ENCODE assay signal across 19 cellular contexts in the genomic region with DNA sequence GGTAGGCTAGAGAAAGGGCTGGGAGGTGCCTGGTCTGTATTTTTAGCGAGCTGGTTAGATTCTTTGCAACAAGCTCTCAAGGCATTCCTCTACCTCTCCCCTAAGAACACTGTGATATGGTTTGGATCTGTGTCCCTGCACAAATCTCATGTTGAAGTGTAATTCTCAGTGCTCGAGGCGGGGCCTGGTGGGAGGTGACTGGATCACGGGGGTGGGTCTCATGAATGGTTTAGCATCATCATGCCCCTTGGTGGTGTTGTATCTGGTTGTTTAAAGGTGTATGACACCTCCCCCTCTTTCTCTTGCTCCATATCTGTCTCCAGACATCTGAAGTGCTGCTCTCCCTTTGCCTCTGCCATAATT.
DNase-seq lines count a peak whose midpoint lies in the region; ATAC-seq, FAIRE-seq and TF ChIP-seq lines count a peak whose summit lies in the region.
"Had no signal": no experiment of that assay in that cellular context is flagged by ENCODE, and none has a peak within 500 bp of the region (broad histone marks: within the 10 kb centered on the region; RNA-seq: fewer than 3 reads in every experiment).

No MANE protein-coding gene starts in this region.

- H3K4ac ChIP-seq in mesenchymal stem cell (ENCODE audit: low read depth in 1 of 2, low read length in 2 of 2), result no peak overlapping the region

- peak overlapping the region in 1 of 2 experiments; percentile 42 for H3K23ac ChIP-seq in mesenchymal stem cell (ENCODE audit: low read length in 2 of 2)

- CTCF ChIA-PET in A549 (lab: Yijun Ruan, JAX), result interaction anchor here (0.9 to 1.2 kb wide), 2 partner anchors 32 to 241 kb away, joined by 4 read pairs; no protein-coding TSS in a partner anchor

- TF ChIP-seq EP300 in A549 (IDR thresholded peaks at IDR 0.05), result no peak

- no peak overlapping the region for H4K8ac ChIP-seq in mesenchymal stem cell (ENCODE audit: low read length)

- peaks cover 0 to 3% of the 10 kb centered on the region in 2 experiments for H3K36me3 ChIP-seq in mesenchymal stem cell (ENCODE audit: control insufficient read depth in 1 of 2, insufficient read depth in 2 of 2, low read depth in 1 of 2, low read length in 2 of 2)
- H3K36me3 ChIP-seq: heart left ventricle, suprapubic skin had no signal

- H3K14ac ChIP-seq in mesenchymal stem cell (ENCODE audit: low read length in 2 of 2), result no peak overlapping the region

- H3K4me3 ChIP-seq in A549 (no peak overlapping the region), mesenchymal stem cell (ENCODE audit: insufficient read depth in 1 of 2, low read depth in 1 of 2, low read length in 2 of 2) (no peak overlapping the region)
- H3K4me3 ChIP-seq: heart left ventricle, smooth muscle cell, suprapubic skin had no signal

- POLR2A ChIA-PET in A549 (lab: Yijun Ruan, JAX), result no interaction called here

- H3K27ac ChIP-seq in A549 (peak overlapping the region in 1 of 2 experiments; percentile 45; a peak in 2 of 6 replicates), mesenchymal stem cell (ENCODE audit: low read length, poor library complexity, severe bottlenecking) (no peak overlapping the region), caudate nucleus (ENCODE audit: low read depth, low read length) (no peak overlapping the region)
- H3K27ac ChIP-seq: heart left ventricle, suprapubic skin, VCaP had no signal

- no peak overlapping the region for H2AK5ac ChIP-seq in mesenchymal stem cell (ENCODE audit: low read length, severe bottlenecking)

- no peaks in the 10 kb centered on the region for H3K27me3 ChIP-seq in mesenchymal stem cell (ENCODE audit: control insufficient read depth in 1 of 2, insufficient read depth in 1 of 2, low read length in 2 of 2)
- H3K27me3 ChIP-seq: heart left ventricle, suprapubic skin had no signal

- no peak overlapping the region for H3K9ac ChIP-seq in mesenchymal stem cell (ENCODE audit: low read length)

- TF ChIP-seq POLR2A in A549 (IDR thresholded peaks at IDR 0.05; ENCODE audit: low read length), result no peak

- TF ChIP-seq RAD21 in A549 (conservative IDR thresholded peaks at IDR 0.05 in 1 of 2, IDR thresholded peaks at IDR 0.05 in 1 of 2), result no peak

- no peak overlapping the region for H4K91ac ChIP-seq in mesenchymal stem cell (ENCODE audit: low read length)

- H3K9me3 ChIP-seq in A549 (no peaks in the 10 kb centered on the region), mesenchymal stem cell (ENCODE audit: control insufficient read depth, low read length) (peaks cover 4% of the 10 kb centered on the region)
- H3K9me3 ChIP-seq: suprapubic skin had no signal

- H2BK5ac ChIP-seq in mesenchymal stem cell (ENCODE audit: low read depth, low read length, poor library complexity, severe bottlenecking), result no peak overlapping the region

- H3K18ac ChIP-seq in mesenchymal stem cell (ENCODE audit: low read depth in 1 of 2, low read length in 2 of 2), result no peak overlapping the region

- H3K4me2 ChIP-seq in A549 (0 out of 3 replicates have a peak overlapping the region, but pooled peaks have one; percentile 15), mesenchymal stem cell (ENCODE audit: low read length, poor library complexity, severe bottlenecking) (no peak overlapping the region)
- H3K4me2 ChIP-seq: smooth muscle cell had no signal

- no peaks in the 10 kb centered on the region for H3K79me1 ChIP-seq in mesenchymal stem cell (replicated peaks; ENCODE audit: low read length, poor library complexity, severe bottlenecking)

- ATAC-seq in A549 (no peak), SK-N-SH treated with all-trans-retinoic acid at 6 μM for 48 hours (peak; percentile 49; the same call in 2 of the 3 replicates), GM21526 (IDR thresholded peaks at IDR 0.05; ENCODE audit: low FRiP score, unreplicated experiment) (no peak), HG03135 (IDR thresholded peaks at IDR 0.05; ENCODE audit: unreplicated experiment) (no peak)
- ATAC-seq: activated T-cell treated with anti-CD3 and anti-CD28 coated beads, Interleukin-2, amount 50 U/mL, for 72 hours had no signal

- no peak for DNase-seq in A549 (ENCODE audit: low read depth in 1 of 2, low spot score in 1 of 2)
- DNase-seq in HTR-8/SVneo (ENCODE audit: insufficient read length, low spot score), result no peak
- DNase-seq in mesenchymal stem cell, result no peak
- DNase-seq in stimulated activated naive CD4-positive, alpha-beta T cell treated with Interleukin-2 at 50 U/mL for 16 hours (lab: John Stamatoyannopoulos, UW), result no peak
- DNase-seq in caudate nucleus (lab: John Stamatoyannopoulos, UW), result no peak
- DNase-seq: activated CD4-positive, alpha-beta T cell treated with anti-CD3 and anti-CD28 coated beads, Interleukin-2, amount 10 ng/mL, durations not matched to agents 7 days and 5 days; activated naive CD4-positive, alpha-beta T cell treated with anti-CD3 and anti-CD28 coated beads for 36 hours; activated T-cell treated with anti-CD3 and anti-CD28 coated beads, Interleukin-2, amount 50 U/mL, for 72 hours; NCI-H1694 treated with DMSO at 0.1 percent for 48 hours; stimulated activated CD4-positive, alpha-beta T cell treated with anti-CD3 and anti-CD28 coated beads, Interleukin-2, amount 100 ng/mL, for 24 hours had no signal

- FAIRE-seq in A549 (lab: Jason Lieb, UNC) (no peak), HTR-8/SVneo (lab: Jason Lieb, UNC) (peak; percentile 46)
- FAIRE-seq: D721Med, RCC 7860 had no signal

- H2AFZ ChIP-seq in mesenchymal stem cell (ENCODE audit: low read depth, low read length), result peak overlapping the region; percentile 37

- no peak overlapping the region for H2BK120ac ChIP-seq in mesenchymal stem cell (ENCODE audit: low read depth, low read length)

- no peak overlapping the region for H2BK15ac ChIP-seq in mesenchymal stem cell (ENCODE audit: low read depth, poor library complexity, severe bottlenecking)

- no peak for TF ChIP-seq CTCF in A549 (IDR thresholded peaks at IDR 0.05)

- H2BK12ac ChIP-seq in mesenchymal stem cell (ENCODE audit: low read length in 2 of 2), result peak overlapping the region in 1 of 2 experiments; percentile 34

- H3K4me1 ChIP-seq in A549 (peaks cover 8% of the 10 kb centered on the region), mesenchymal stem cell (ENCODE audit: control insufficient read depth, insufficient read depth, low read depth, low read length) (no peaks in the 10 kb centered on the region)
- H3K4me1 ChIP-seq: suprapubic skin had no signal

- 86% methylated on average over 4 of the region's 4 CpGs for WGBS in A549 (ENCODE audit: missing lambda C conversion rate)
- 100% methylated on average over 2 of the region's 4 CpGs for WGBS in mesenchymal stem cell

TF ChIP-seq in A549, 52 proteins besides CTCF, POLR2A, EP300 and RAD21:
- TF ChIP-seq, protein P1, sequence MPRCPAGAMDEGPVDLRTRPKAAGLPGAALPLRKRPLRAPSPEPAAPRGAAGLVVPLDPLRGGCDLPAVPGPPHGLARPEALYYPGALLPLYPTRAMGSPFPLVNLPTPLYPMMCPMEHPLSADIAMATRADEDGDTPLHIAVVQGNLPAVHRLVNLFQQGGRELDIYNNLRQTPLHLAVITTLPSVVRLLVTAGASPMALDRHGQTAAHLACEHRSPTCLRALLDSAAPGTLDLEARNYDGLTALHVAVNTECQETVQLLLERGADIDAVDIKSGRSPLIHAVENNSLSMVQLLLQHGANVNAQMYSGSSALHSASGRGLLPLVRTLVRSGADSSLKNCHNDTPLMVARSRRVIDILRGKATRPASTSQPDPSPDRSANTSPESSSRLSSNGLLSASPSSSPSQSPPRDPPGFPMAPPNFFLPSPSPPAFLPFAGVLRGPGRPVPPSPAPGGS (IDR thresholded peaks at IDR 0.05), result no peak
- no peak for TF ChIP-seq ZNF302 (CRISPR knock-in tag; IDR thresholded peaks at IDR 0.05)
- TF ChIP-seq BHLHE40 (IDR thresholded peaks at IDR 0.05; ENCODE audit: low read depth, low read length), result no peak
- TF ChIP-seq CHD2 (IDR thresholded peaks at IDR 0.05; ENCODE audit: low read length, partially characterized antibody), result no peak
- TF ChIP-seq RNF2 (IDR thresholded peaks at IDR 0.05; ENCODE audit: borderline replicate concordance, low read depth), result no peak
- no peak for TF ChIP-seq NR3C1 (IDR thresholded peaks at IDR 0.05)
- no peak for TF ChIP-seq RFX5 (IDR thresholded peaks at IDR 0.05)
- no peak for TF ChIP-seq CHD4 (IDR thresholded peaks at IDR 0.05; ENCODE audit: borderline replicate concordance)
- no peak for TF ChIP-seq KDM1A (IDR thresholded peaks at IDR 0.05; ENCODE audit: low read depth)
- TF ChIP-seq EHMT2 (IDR thresholded peaks at IDR 0.05; ENCODE audit: low read depth), result no peak
- TF ChIP-seq FOXS1 (CRISPR knock-in tag; IDR thresholded peaks at IDR 0.05), result no peak
- TF ChIP-seq HOXB5 (CRISPR knock-in tag; IDR thresholded peaks at IDR 0.05), result no peak
- no peak for TF ChIP-seq TP53 (CRISPR knock-in tag; IDR thresholded peaks at IDR 0.05)

TF ChIP-seq in SK-N-SH treated with all-trans-retinoic acid at 6 μM for 48 hours, 23 proteins besides CTCF, POLR2A, EP300 and RAD21 (continues in another document):
- no peak for TF ChIP-seq OSR1 (CRISPR knock-in tag; IDR thresholded peaks at IDR 0.05)
- no peak for TF ChIP-seq TCF4 (CRISPR knock-in tag; IDR thresholded peaks at IDR 0.05; ENCODE audit: borderline replicate concordance)
- no peak for TF ChIP-seq RARB (CRISPR knock-in tag; IDR thresholded peaks at IDR 0.05)
- TF ChIP-seq PPARA (CRISPR knock-in tag; IDR thresholded peaks at IDR 0.05; ENCODE audit: borderline replicate concordance), result no peak
- TF ChIP-seq GLIS3 (CRISPR knock-in tag; IDR thresholded peaks at IDR 0.05), result no peak
- TF ChIP-seq SNAI2 (CRISPR knock-in tag; IDR thresholded peaks at IDR 0.05), result no peak
- no peak for TF ChIP-seq ESRRG (CRISPR knock-in tag; IDR thresholded peaks at IDR 0.05)
- TF ChIP-seq ISL1 (CRISPR knock-in tag; IDR thresholded peaks at IDR 0.05), result no peak
- TF ChIP-seq, protein P2, sequence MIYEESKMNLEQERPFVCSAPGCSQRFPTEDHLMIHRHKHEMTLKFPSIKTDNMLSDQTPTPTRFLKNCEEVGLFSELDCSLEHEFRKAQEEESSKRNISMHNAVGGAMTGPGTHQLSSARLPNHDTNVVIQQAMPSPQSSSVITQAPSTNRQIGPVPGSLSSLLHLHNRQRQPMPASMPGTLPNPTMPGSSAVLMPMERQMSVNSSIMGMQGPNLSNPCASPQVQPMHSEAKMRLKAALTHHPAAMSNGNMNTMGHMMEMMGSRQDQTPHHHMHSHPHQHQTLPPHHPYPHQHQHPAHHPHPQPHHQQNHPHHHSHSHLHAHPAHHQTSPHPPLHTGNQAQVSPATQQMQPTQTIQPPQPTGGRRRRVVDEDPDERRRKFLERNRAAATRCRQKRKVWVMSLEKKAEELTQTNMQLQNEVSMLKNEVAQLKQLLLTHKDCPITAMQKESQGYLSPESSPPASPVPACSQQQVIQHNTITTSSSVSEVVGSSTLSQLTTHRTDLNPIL (CRISPR knock-in tag; IDR thresholded peaks at IDR 0.05; ENCODE audit: low read depth), result no peak
